In genomic region chr17:18722612-18723011, GRCh38 we compare ENCODE assay signal across 11 cellular contexts. TPM values are rescaled to one million over a fixed set of nuclear protein-coding genes. Genes with fewer than 3 reads are reported as not detected.
DNase-seq lines count a peak whose midpoint lies in the region; ATAC-seq and TF ChIP-seq lines count a peak whose summit lies in the region.
"Not testable (repeated sequence)": the region's sequence is repeated elsewhere in the genome, so short reads cannot be mapped to it uniquely, and the experiment has no call there.
"Had no signal": no experiment of that assay in that cellular context is flagged by ENCODE, and none has a peak within 500 bp of the region (broad histone marks: within the 10 kb centered on the region; RNA-seq: fewer than 3 reads in every experiment).

No MANE protein-coding gene starts in this region.

- in situ Hi-C loops in mammary epithelial cell (cut with MboI; ENCODE audit: low sequenced_read_pairs in 2 of 2): not testable (repeated sequence)

- WGBS in mammary epithelial cell (ENCODE audit: low coverage, missing lambda C conversion rate): 95% methylated on average over 4 of the region's 5 CpGs
- 35 to 65% (median 39%) methylated on average over 4 to 5 of the region's 5 CpGs for WGBS in psoas muscle, 3 donors

- H3K9me3 ChIP-seq in MG63; mammary epithelial cell (replicated peaks; ENCODE audit: insufficient read depth, low read length); left lung; psoas muscle; skeletal muscle satellite cell (replicated peaks; ENCODE audit: low read length): not testable (repeated sequence)

- H3K27ac ChIP-seq in mammary epithelial cell (ENCODE audit: insufficient read depth, low read depth, low read length); left lung: not testable (repeated sequence)
- peak overlapping the region; percentile 71 for H3K27ac ChIP-seq in psoas muscle

- BruUV-seq in mammary epithelial cell (replicated peaks; lab: Mats Ljungman, UMichigan): not testable (repeated sequence)

- intact Hi-C loops in mammary epithelial cell (cut with micrococcal nuclease); left lung (cut with DNase I); psoas muscle (cut with DNase I): not testable (repeated sequence)

- dilution Hi-C loops in mammary epithelial cell (cut with HindIII; ENCODE audit: low sequenced_read_pairs): not testable (repeated sequence)

- not testable (repeated sequence) for H4K20me1 ChIP-seq in mammary epithelial cell (ENCODE audit: insufficient read depth, low read length)

- not testable (repeated sequence) for H3K79me2 ChIP-seq in mammary epithelial cell (ENCODE audit: insufficient read depth, low read length)

- not testable (repeated sequence) for H2AFZ ChIP-seq in mammary epithelial cell (ENCODE audit: low read depth, low read length)

- not testable (repeated sequence) for H3K36me3 ChIP-seq in MG63; mammary epithelial cell (ENCODE audit: insufficient read depth, low read length); left lung; skeletal muscle satellite cell (ENCODE audit: insufficient read depth, low read length)
- H3K36me3 ChIP-seq in psoas muscle (ENCODE audit: insufficient read depth in 1 of 2, low read depth in 1 of 2): peaks cover 0 to 30% of the 10 kb centered on the region in 2 donors

- peak overlapping the region; percentile 30 for H3K4me2 ChIP-seq in mammary epithelial cell (ENCODE audit: insufficient read depth, low read depth, low read length)
- H3K4me2 ChIP-seq in skeletal muscle satellite cell (ENCODE audit: low read length): peak overlapping the region; percentile 61

- not testable (repeated sequence) for H3K4me3 ChIP-seq in MG63; mammary epithelial cell (replicated peaks in 1 of 3; ENCODE audit: insufficient read depth in 1 of 3, low read depth in 2 of 3, low read length in 3 of 3); left lung; skeletal muscle satellite cell (ENCODE audit: low read length)
- peak overlapping the region; percentile 52 for H3K4me3 ChIP-seq in psoas muscle

- CTCF ChIA-PET in mammary epithelial cell (lab: Charles Lee; ENCODE audit: low non-redundant PET): not testable (repeated sequence)

- peak; percentile 74 for ATAC-seq in left lung
- ATAC-seq in psoas muscle: peak; percentile 40 to 75 (median 65)

- peak; percentile 57 for DNase-seq in DMS79 (lab: John Stamatoyannopoulos, UW)
- DNase-seq in MG63: peak; percentile 22
- not testable (repeated sequence) for DNase-seq in mammary epithelial cell, psoas muscle
- peak in 1 of 2 donors; percentile 34 for DNase-seq in left lung

- TF ChIP-seq CTCF in mammary epithelial cell (conservative IDR thresholded peaks at IDR 0.05 in 1 of 2, IDR thresholded peaks at IDR 0.05 in 1 of 2; ENCODE audit: extremely low read depth in 1 of 2, insufficient read depth in 1 of 2, low read depth in 1 of 2, low read length in 2 of 2); left lung (IDR thresholded peaks at IDR 0.05); psoas muscle (IDR thresholded peaks at IDR 0.05): not testable (repeated sequence)

- H3K9ac ChIP-seq in mammary epithelial cell (ENCODE audit: insufficient read depth, low read length): not testable (repeated sequence)
- peak overlapping the region; percentile 45 for H3K9ac ChIP-seq in skeletal muscle satellite cell (ENCODE audit: low read depth, low read length)

- H3K4me1 ChIP-seq in mammary epithelial cell (ENCODE audit: insufficient read depth, low read length) (peaks cover 30% of the 10 kb centered on the region), psoas muscle (peaks cover 18% of the 10 kb centered on the region), skeletal muscle satellite cell (ENCODE audit: control insufficient read depth, insufficient read depth, low read length) (peaks cover 18% of the 10 kb centered on the region)
- not testable (repeated sequence) for H3K4me1 ChIP-seq in left lung

- not testable (repeated sequence) for H3K27me3 ChIP-seq in MG63; mammary epithelial cell (ENCODE audit: insufficient read depth, low read length); left lung; psoas muscle (ENCODE audit: insufficient read depth in 3 of 3, low read length in 2 of 3); skeletal muscle satellite cell (ENCODE audit: control insufficient read depth, insufficient read depth, low read length)

RNA-seq across cellular contexts. Expression of gene FBXW10, which starts 21.2 kb away (rescaled TPM):
- total RNA-seq in MG63 (2014; rRNA removed; shearing (Covaris generic); ENCODE audit: low replicate concordance): not detected in 2 replicates
- total RNA-seq in mammary epithelial cell: under 1 TPM; under 0.01 to 0.21 TPM
- polyA plus RNA-seq in mammary epithelial cell: 0.03 TPM
- not detected for polyA minus RNA-seq in mammary epithelial cell
- total RNA-seq in left lung: under 1 TPM in 1 of 2 donors, not detected in 1; 0.55 TPM
- 1 to 10 TPM in 1 of 4 donors, under 1 TPM in 3; 0.15 to 1.3 (median 0.46) TPM for total RNA-seq in psoas muscle
- polyA plus RNA-seq in psoas muscle: under 1 TPM; 0.07 to 0.35 (median 0.23) TPM
- total RNA-seq in skeletal muscle satellite cell (2012; rRNA removed): under 0.01 TPM in 2 replicates
- total RNA-seq: A673; CD4-positive, CD25-positive, alpha-beta regulatory T cell; H7; IMR-90 had no signal
- polyA plus RNA-seq: CD4-positive, CD25-positive, alpha-beta regulatory T cell; GM23338; IMR-90 had no signal

RNA-seq across cellular contexts. Expression of gene FOXO3B, which starts 40.5 kb away (rescaled TPM):
- 4.5 TPM in 1 of 2 replicates, not detected in the other for total RNA-seq in MG63 (2014; rRNA removed; shearing (Covaris generic); ENCODE audit: low replicate concordance)
- total RNA-seq in mammary epithelial cell: 1 to 10 TPM; 4.6 to 6.8 TPM
- 4.7 TPM for polyA plus RNA-seq in mammary epithelial cell
- 1.1 TPM for polyA minus RNA-seq in mammary epithelial cell
- total RNA-seq in left lung: 1 to 10 TPM; 2.2 to 2.6 TPM
- total RNA-seq in psoas muscle: 1 to 10 TPM; 1.0 to 1.7 (median 1.3) TPM
- polyA plus RNA-seq in psoas muscle: 1 to 10 TPM in 1 of 3 donors, under 1 TPM in 2; 0.35 to 2.1 (median 0.51) TPM
- total RNA-seq in skeletal muscle satellite cell (2012; rRNA removed): 5.5 and 6.3 TPM in 2 replicates

RNA-seq across cellular contexts. Expression of gene TVP23B, which starts 58.4 kb away (rescaled TPM):
- 40.0 and 47.0 TPM in 2 replicates for total RNA-seq in MG63 (2014; rRNA removed; shearing (Covaris generic); ENCODE audit: low replicate concordance)
- total RNA-seq in mammary epithelial cell (10 to 100 TPM; 50.0 to 60.0 TPM), left lung (10 to 100 TPM; 38.5 to 48.6 TPM), psoas muscle (10 to 100 TPM; 11.8 to 21.1 (median 15.5) TPM)
- polyA plus RNA-seq in mammary epithelial cell (25.3 TPM), psoas muscle (10 to 100 TPM; 18.8 to 48.5 (median 40.8) TPM)
- polyA minus RNA-seq in mammary epithelial cell: 6.9 TPM
- total RNA-seq in skeletal muscle satellite cell (2012; rRNA removed): 59.3 and 65.3 TPM in 2 replicates
